ENCODE assay signal across 19 cellular contexts in the genomic region with DNA sequence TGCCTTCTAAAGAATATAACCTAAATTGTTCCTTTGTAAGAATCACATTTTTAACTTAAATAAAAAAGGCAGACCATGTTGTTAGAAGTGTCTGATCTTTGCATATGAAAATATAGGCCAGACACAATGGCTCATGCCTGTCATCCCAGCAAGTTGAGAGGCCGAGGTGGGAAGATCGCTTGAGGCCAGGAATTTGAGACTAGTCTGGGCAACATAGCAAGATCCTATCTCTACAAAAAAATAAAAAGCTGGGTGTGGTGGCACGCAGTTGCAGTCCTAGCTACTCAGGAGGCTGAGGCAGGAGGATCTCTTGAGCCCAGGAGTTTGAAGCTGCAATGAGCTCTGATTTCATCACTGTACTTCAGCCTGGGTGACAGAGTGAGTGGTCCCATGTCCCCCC. TPM values are rescaled to one million over a fixed set of nuclear protein-coding genes. Genes with fewer than 3 reads are reported as not detected.
A peak's percentile ranks its signal among the peaks of the same experiment; 100 is the strongest.
DNase-seq lines count a peak whose midpoint lies in the region; ATAC-seq, FAIRE-seq and TF ChIP-seq lines count a peak whose summit lies in the region.
"Had no signal": no experiment of that assay in that cellular context is flagged by ENCODE, and none has a peak within 500 bp of the region (broad histone marks: within the 10 kb centered on the region; RNA-seq: fewer than 3 reads in every experiment).

No MANE protein-coding gene starts in this region.

- H2AFZ ChIP-seq in astrocyte (ENCODE audit: low read depth, low read length): no peak overlapping the region

- H3K27ac Mint-ChIP-seq in HFFc6 (peak overlapping the region; percentile 54), astrocyte (ENCODE audit: unreplicated experiment) (peak overlapping the region; percentile 89), osteocyte (ENCODE audit: unreplicated experiment) (peak overlapping the region; percentile 96)

- H3K9me3 ChIP-seq in astrocyte (ENCODE audit: insufficient read depth, low read depth, low read length): no peaks in the 10 kb centered on the region
- no peaks in the 10 kb centered on the region for H3K9me3 ChIP-seq in BE2C

- no peak for FAIRE-seq in astrocyte (lab: Jason Lieb, UNC)
- FAIRE-seq: GM19239 had no signal

- H3K4me1 Mint-ChIP-seq in HFFc6 (ENCODE audit: low read depth) (peaks cover 86% of the 10 kb centered on the region), astrocyte (ENCODE audit: low read depth, unreplicated experiment) (peaks cover 65% of the 10 kb centered on the region), osteocyte (ENCODE audit: unreplicated experiment) (peaks cover 85% of the 10 kb centered on the region)

- H3K4me3 ChIP-seq in astrocyte (ENCODE audit: insufficient read depth, low read depth, low read length) (no peak overlapping the region), BE2C (ENCODE audit: low read depth, low read length) (no peak overlapping the region)

- DNase-seq in EH (ENCODE audit: low read depth): peak; percentile 40
- DNase-seq in HFFc6: no peak
- no peak for DNase-seq in astrocyte (ENCODE audit: low read depth)
- DNase-seq in osteocyte (ENCODE audit: extremely low spot score, unreplicated experiment): no peak
- no peak for DNase-seq in central memory CD4-positive, alpha-beta T cell
- no peak for DNase-seq in BE2C
- DNase-seq in NCI-H82 treated with DMSO at 0.1 percent for 48 hours (lab: John Stamatoyannopoulos, UW; ENCODE audit: unreplicated experiment): no peak
- DNase-seq: COR-L47, DMS153, H7, KBM-7, NCI-H1048, NCI-H1436 treated with DMSO at 0.1 percent for 48 hours, NCI-H2029 treated with DMSO at 0.1 percent for 48 hours, NCI-H748 treated with DMSO at 0.1 percent for 48 hours, Right ventricle myocardium superior had no signal

- H3K27ac ChIP-seq in astrocyte (ENCODE audit: low read depth, low read length): peak overlapping the region; percentile 90

- H3K9ac ChIP-seq in astrocyte (ENCODE audit: low read length): no peak overlapping the region

- H3K27me3 ChIP-seq in astrocyte (ENCODE audit: insufficient read depth, low read length) (no peaks in the 10 kb centered on the region), BE2C (no peaks in the 10 kb centered on the region)

- H3K36me3 ChIP-seq in astrocyte (ENCODE audit: insufficient read depth, low read length) (no peaks in the 10 kb centered on the region), BE2C (no peaks in the 10 kb centered on the region)

- no peaks in the 10 kb centered on the region for H3K27me3 Mint-ChIP-seq in HFFc6 (ENCODE audit: insufficient read depth)
- H3K27me3 Mint-ChIP-seq in astrocyte (ENCODE audit: low read depth, unreplicated experiment): no peaks in the 10 kb centered on the region
- H3K27me3 Mint-ChIP-seq in osteocyte (ENCODE audit: unreplicated experiment): no peaks in the 10 kb centered on the region

- H3K9me3 Mint-ChIP-seq in HFFc6: no peaks in the 10 kb centered on the region
- no peaks in the 10 kb centered on the region for H3K9me3 Mint-ChIP-seq in astrocyte (ENCODE audit: unreplicated experiment)
- H3K9me3 Mint-ChIP-seq in osteocyte (ENCODE audit: unreplicated experiment): no peaks in the 10 kb centered on the region

- H3K4me1 ChIP-seq in astrocyte (ENCODE audit: insufficient read depth, low read length) (peaks cover 80% of the 10 kb centered on the region), BE2C (peaks cover 17% of the 10 kb centered on the region)

- H3K4me2 ChIP-seq in astrocyte (ENCODE audit: low read length): no peak overlapping the region

- H3K36me3 Mint-ChIP-seq in HFFc6 (ENCODE audit: low read depth) (peaks cover 21% of the 10 kb centered on the region), astrocyte (ENCODE audit: low read depth, unreplicated experiment) (peaks cover 6% of the 10 kb centered on the region), osteocyte (ENCODE audit: unreplicated experiment) (no peaks in the 10 kb centered on the region)

- H4K20me1 ChIP-seq in astrocyte (ENCODE audit: insufficient read depth, low read length): peaks cover 19% of the 10 kb centered on the region

- no peak for ATAC-seq in HG03457 (IDR thresholded peaks at IDR 0.05; ENCODE audit: unreplicated experiment)
- ATAC-seq: SK-N-SH treated with all-trans-retinoic acid at 6 μM for 48 hours had no signal

- TF ChIP-seq CTCF in HFFc6 (IDR thresholded peaks at IDR 0.05) (no peak), astrocyte (IDR thresholded peaks at IDR 0.05; ENCODE audit: insufficient read depth, low read depth, low read length) (no peak), osteocyte (IDR thresholded peaks at IDR 0.05) (no peak), BE2C (IDR thresholded peaks at IDR 0.05; ENCODE audit: low read depth, low read length) (no peak)

- no peak overlapping the region; the same call in 1 of the 2 replicates for H3K4me3 Mint-ChIP-seq in HFFc6
- no peak overlapping the region for H3K4me3 Mint-ChIP-seq in astrocyte (ENCODE audit: unreplicated experiment)
- H3K4me3 Mint-ChIP-seq in osteocyte (ENCODE audit: unreplicated experiment): no peak overlapping the region

- H3K79me2 ChIP-seq in astrocyte (ENCODE audit: insufficient read depth, low read length): peaks cover 100% of the 10 kb centered on the region

RNA-seq across cellular contexts. Expression of a gene that starts 37.3 kb away (rescaled TPM):
- 100 to 1,000 TPM; 167 to 219 (median 190) TPM for total RNA-seq in HFFc6 (2021; fragmentation: NEBNext Ultra II Directional; extraction: Animal tissue kit (Norgen Biotek cat#: 25700))
- total RNA-seq in astrocyte (291 and 347 TPM in 2 replicates), osteocyte (336 and 341 TPM in 2 replicates)
- 169 TPM for polyA plus RNA-seq in BE2C (2012; ENCODE audit: insufficient read depth, insufficient read length, low read depth)
